Comparison of ENCODE assay signal across 8 cellular contexts in genomic region chr1:182841368-182841988, GRCh38. TPM values are rescaled to one million over a fixed set of nuclear protein-coding genes. Genes with fewer than 3 reads are reported as not detected.
A peak's percentile ranks its signal among the peaks of the same experiment; 100 is the strongest.
DNase-seq lines count a peak whose midpoint lies in the region; ATAC-seq and TF ChIP-seq lines count a peak whose summit lies in the region.

No MANE protein-coding gene starts in this region.

- peak; percentile 11 for DNase-seq in AG10803 (ENCODE audit: low read depth)
- DNase-seq in HCT116 (ENCODE audit: low read depth, low spot score), result no peak
- DNase-seq in activated T-helper 2 cell treated with anti-CD3 and anti-CD28 coated beads, Interferon-gamma antibody, Interleukin-2, Interleukin-4, amounts not matched to agents 10 μg/mL and 5 μg/mL and 100 μg/mL, durations not matched to agents 14 hours and 24 hours and 36 hours (ENCODE audit: low spot score), result no peak
- DNase-seq in kidney glomerular epithelial cell (lab: John Stamatoyannopoulos, UW), result peak; percentile 84
- DNase-seq in stimulated activated naive CD4-positive, alpha-beta T cell (lab: John Stamatoyannopoulos, UW), result no peak
- no peak for DNase-seq in cerebellar nuclear complex (lab: John Stamatoyannopoulos, UW)

- H3K4me3 ChIP-seq in AG10803 (ENCODE audit: low read length), result peak overlapping the region; percentile 5
- H3K4me3 ChIP-seq in HCT116 (replicated peaks in 1 of 2; ENCODE audit: low read depth in 1 of 2, low read length in 2 of 2), result peak overlapping the region in 1 of 2 experiments; percentile 95; a peak in 1 of 4 replicates

- H3K36me3 Mint-ChIP-seq in activated T-helper 2 cell treated with anti-CD3 and anti-CD28 coated beads, Interferon-gamma antibody, Interleukin-2, Interleukin-4, amounts not matched to agents 10 μg/mL and 5 μg/mL and 100 μg/mL, durations not matched to agents 14 hours and 24 hours and 36 hours (ENCODE audit: low read depth), result peaks cover 64% of the 10 kb centered on the region

- H3K27me3 Mint-ChIP-seq in activated T-helper 2 cell treated with anti-CD3 and anti-CD28 coated beads, Interferon-gamma antibody, Interleukin-2, Interleukin-4, amounts not matched to agents 10 μg/mL and 5 μg/mL and 100 μg/mL, durations not matched to agents 14 hours and 24 hours and 36 hours (ENCODE audit: low read depth), result no peaks in the 10 kb centered on the region

- H2AFZ ChIP-seq in HCT116 (ENCODE audit: low read depth, low read length, poor library complexity, severe bottlenecking), result no peak overlapping the region

- peaks cover 33 to 38% of the 10 kb centered on the region in 2 experiments for H3K36me3 ChIP-seq in HCT116 (ENCODE audit: control insufficient read depth in 1 of 2, insufficient read depth in 2 of 2, low read length in 2 of 2)

- peak overlapping the region; percentile 96 for H3K4me3 Mint-ChIP-seq in activated T-helper 2 cell treated with anti-CD3 and anti-CD28 coated beads, Interferon-gamma antibody, Interleukin-2, Interleukin-4, amounts not matched to agents 10 μg/mL and 5 μg/mL and 100 μg/mL, durations not matched to agents 14 hours and 24 hours and 36 hours (ENCODE audit: low read depth)

- TSS peak; percentile 31 for BruUV-seq in HCT116 (replicated peaks; lab: Mats Ljungman, UMichigan)

- POLR2A ChIA-PET in HCT116 (lab: Charles Lee), result no interaction called here

- peaks cover 53% of the 10 kb centered on the region for H3K4me1 Mint-ChIP-seq in activated T-helper 2 cell treated with anti-CD3 and anti-CD28 coated beads, Interferon-gamma antibody, Interleukin-2, Interleukin-4, amounts not matched to agents 10 μg/mL and 5 μg/mL and 100 μg/mL, durations not matched to agents 14 hours and 24 hours and 36 hours (ENCODE audit: low read depth)

- H3K9me3 Mint-ChIP-seq in activated T-helper 2 cell treated with anti-CD3 and anti-CD28 coated beads, Interferon-gamma antibody, Interleukin-2, Interleukin-4, amounts not matched to agents 10 μg/mL and 5 μg/mL and 100 μg/mL, durations not matched to agents 14 hours and 24 hours and 36 hours, result no peaks in the 10 kb centered on the region

- CTCF ChIA-PET in HCT116 (lab: Charles Lee), result interaction anchor here (2.0 kb wide), 1 partner anchor 55 kb away, joined by 5 read pairs; no protein-coding TSS in a partner anchor

- H3K9me2 ChIP-seq in HCT116 (ENCODE audit: insufficient read depth), result no peaks in the 10 kb centered on the region

- no peak overlapping the region for H3K27ac ChIP-seq in HCT116 (ENCODE audit: low read depth, low read length)

- peaks cover 7 to 21% of the 10 kb centered on the region in 2 experiments; a peak in 3 of 4 replicates for H3K4me1 ChIP-seq in HCT116 (ENCODE audit: control insufficient read depth in 1 of 2, insufficient read depth in 2 of 2, low read length in 2 of 2)

- H3K4me2 ChIP-seq in HCT116 (ENCODE audit: low read length), result peak overlapping the region; percentile 94; the same call in 1 of the 2 replicates

- H3K79me2 ChIP-seq in HCT116 (ENCODE audit: insufficient read depth, low read length), result peaks cover 73% of the 10 kb centered on the region

- H3K27ac Mint-ChIP-seq in activated T-helper 2 cell treated with anti-CD3 and anti-CD28 coated beads, Interferon-gamma antibody, Interleukin-2, Interleukin-4, amounts not matched to agents 10 μg/mL and 5 μg/mL and 100 μg/mL, durations not matched to agents 14 hours and 24 hours and 36 hours, result peak overlapping the region; percentile 93

- TF ChIP-seq CTCF in AG10803 (conservative IDR thresholded peaks at IDR 0.05; ENCODE audit: low read length) (no peak), HCT116 (IDR thresholded peaks at IDR 0.05 in 2 of 3, conservative IDR thresholded peaks at IDR 0.05 in 1 of 3; ENCODE audit: borderline replicate concordance in 1 of 3, insufficient read depth in 1 of 3, low read depth in 2 of 3, low read length in 2 of 3) (no peak)

- TF ChIP-seq POLR2A in HCT116 (IDR thresholded peaks at IDR 0.05; ENCODE audit: borderline replicate concordance, extremely low read depth, insufficient read depth, insufficient read length), result no peak

- intact Hi-C loops in HCT116 (cut with micrococcal nuclease), result no loop called here
- intact Hi-C loops in activated T-helper 2 cell treated with anti-CD3 and anti-CD28 coated beads, Interferon-gamma antibody, Interleukin-2, Interleukin-4, amounts not matched to agents 10 μg/mL and 5 μg/mL and 100 μg/mL, durations not matched to agents 14 hours and 24 hours and 36 hours (cut with micrococcal nuclease), result loop anchor here (2.0 to 10.0 kb wide), 4 partner anchors 15 to 793 kb away; partner anchors contain the start of genes ARPC5 and SMG7

- H3K9ac ChIP-seq in HCT116 (ENCODE audit: low read length), result no peak overlapping the region

- no peaks in the 10 kb centered on the region for H3K27me3 ChIP-seq in HCT116 (ENCODE audit: insufficient read depth, low read length)

- no peak for TF ChIP-seq RAD21 in HCT116 (IDR thresholded peaks at IDR 0.05; ENCODE audit: low read depth)

- no peaks in the 10 kb centered on the region for H3K9me3 ChIP-seq in HCT116 (ENCODE audit: control insufficient read depth in 1 of 2, insufficient read depth in 1 of 2, low read depth in 1 of 2, low read length in 2 of 2)

- no peak for ATAC-seq in HCT116
- no peak for ATAC-seq in GM19324 (IDR thresholded peaks at IDR 0.05; ENCODE audit: low FRiP score, unreplicated experiment)
- ATAC-seq in HG02870 (IDR thresholded peaks at IDR 0.05; ENCODE audit: unreplicated experiment), result no peak

- RAD21 ChIA-PET in HCT116 (lab: Charles Lee; ENCODE audit: low non-redundant PET in 1 of 2, low total read pairs in 2 of 2, uncharacterized antibody in 2 of 2, unreplicated experiment in 2 of 2), result no interaction called here

- H4K20me1 ChIP-seq in HCT116 (ENCODE audit: insufficient read depth), result peaks cover 50% of the 10 kb centered on the region; the same call in 1 of the 2 replicates

TF ChIP-seq in HCT116, 20 proteins besides CTCF, POLR2A, EP300 and RAD21 (continues in another document):
- TF ChIP-seq FOSL1 (IDR thresholded peaks at IDR 0.05; ENCODE audit: low read depth) (no peak), EGR1 (IDR thresholded peaks at IDR 0.05; ENCODE audit: low read depth) (no peak), ZFX (IDR thresholded peaks at IDR 0.05) (no peak), POLR2AphosphoS5 (IDR thresholded peaks at IDR 0.05; ENCODE audit: low read depth, low read length) (no peak), ZBTB33 (IDR thresholded peaks at IDR 0.05; ENCODE audit: extremely low read depth, insufficient replicate concordance, low read length) (no peak), SIN3A (IDR thresholded peaks at IDR 0.05; ENCODE audit: low read depth) (no peak), CBX3 (IDR thresholded peaks at IDR 0.05; ENCODE audit: low read depth) (no peak), YY1 (IDR thresholded peaks at IDR 0.05; ENCODE audit: extremely low read depth, insufficient replicate concordance, low read depth, low read length) (no peak), JUND (IDR thresholded peaks at IDR 0.05) (no peak), ZNF274 (IDR thresholded peaks at IDR 0.05; ENCODE audit: low read depth, low read length) (no peak), EZH2 (IDR thresholded peaks at IDR 0.05) (no peak)
- TF ChIP-seq, protein P1, sequence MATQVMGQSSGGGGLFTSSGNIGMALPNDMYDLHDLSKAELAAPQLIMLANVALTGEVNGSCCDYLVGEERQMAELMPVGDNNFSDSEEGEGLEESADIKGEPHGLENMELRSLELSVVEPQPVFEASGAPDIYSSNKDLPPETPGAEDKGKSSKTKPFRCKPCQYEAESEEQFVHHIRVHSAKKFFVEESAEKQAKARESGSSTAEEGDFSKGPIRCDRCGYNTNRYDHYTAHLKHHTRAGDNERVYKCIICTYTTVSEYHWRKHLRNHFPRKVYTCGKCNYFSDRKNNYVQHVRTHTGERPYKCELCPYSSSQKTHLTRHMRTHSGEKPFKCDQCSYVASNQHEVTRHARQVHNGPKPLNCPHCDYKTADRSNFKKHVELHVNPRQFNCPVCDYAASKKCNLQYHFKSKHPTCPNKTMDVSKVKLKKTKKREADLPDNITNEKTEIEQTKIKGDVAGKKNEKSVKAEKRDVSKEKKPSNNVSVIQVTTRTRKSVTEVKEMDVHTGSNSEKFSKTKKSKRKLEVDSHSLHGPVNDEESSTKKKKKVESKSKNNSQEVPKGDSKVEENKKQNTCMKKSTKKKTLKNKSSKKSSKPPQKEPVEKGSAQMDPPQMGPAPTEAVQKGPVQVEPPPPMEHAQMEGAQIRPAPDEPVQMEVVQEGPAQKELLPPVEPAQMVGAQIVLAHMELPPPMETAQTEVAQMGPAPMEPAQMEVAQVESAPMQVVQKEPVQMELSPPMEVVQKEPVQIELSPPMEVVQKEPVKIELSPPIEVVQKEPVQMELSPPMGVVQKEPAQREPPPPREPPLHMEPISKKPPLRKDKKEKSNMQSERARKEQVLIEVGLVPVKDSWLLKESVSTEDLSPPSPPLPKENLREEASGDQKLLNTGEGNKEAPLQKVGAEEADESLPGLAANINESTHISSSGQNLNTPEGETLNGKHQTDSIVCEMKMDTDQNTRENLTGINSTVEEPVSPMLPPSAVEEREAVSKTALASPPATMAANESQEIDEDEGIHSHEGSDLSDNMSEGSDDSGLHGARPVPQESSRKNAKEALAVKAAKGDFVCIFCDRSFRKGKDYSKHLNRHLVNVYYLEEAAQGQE (IDR thresholded peaks at IDR 0.05; ENCODE audit: low read depth), result no peak

RNA-seq across cellular contexts. Expression of gene DHX9, which starts 2.3 kb away (rescaled TPM):
- total RNA-seq in HCT116 (2021; ENCODE audit: unreplicated experiment), result 220 TPM
- polyA plus RNA-seq in HCT116 (2012), result 101 and 124 TPM in 2 replicates
- 302 and 322 TPM in 2 replicates for total RNA-seq in activated T-helper 2 cell treated with anti-CD3 and anti-CD28 coated beads, Interferon-gamma antibody, Interleukin-2, Interleukin-4, amounts not matched to agents 10 μg/mL and 5 μg/mL and 100 μg/mL, durations not matched to agents 14 hours and 24 hours and 36 hours

RNA-seq across cellular contexts. Expression of gene NPL, which starts 51.9 kb away (rescaled TPM):
- 0.39 TPM for total RNA-seq in HCT116 (2021; ENCODE audit: unreplicated experiment)
- polyA plus RNA-seq in HCT116 (2012), result 0.06 and 0.12 TPM in 2 replicates
- 3.0 and 4.6 TPM in 2 replicates for total RNA-seq in activated T-helper 2 cell treated with anti-CD3 and anti-CD28 coated beads, Interferon-gamma antibody, Interleukin-2, Interleukin-4, amounts not matched to agents 10 μg/mL and 5 μg/mL and 100 μg/mL, durations not matched to agents 14 hours and 24 hours and 36 hours

Comparison
In these comparisons a context has a peak if more than half of its experiments do, and no peak if none do; other contexts are left out.
1. DNase-seq: peak in AG10803 (single experiment) and kidney glomerular epithelial cell (single experiment); none in HCT116 (single experiment), activated T-helper 2 cell treated with anti-CD3 and anti-CD28 coated beads, Interferon-gamma antibody, Interleukin-2, Interleukin-4, amounts not matched to agents 10 μg/mL and 5 μg/mL and 100 μg/mL, durations not matched to agents 14 hours and 24 hours and 36 hours (single experiment), stimulated activated naive CD4-positive, alpha-beta T cell (0 of 6) and cerebellar nuclear complex (0 of 2).